17 cellular contexts compared by ENCODE assay signal in genomic region chr9:130946778-130947617, GRCh38. TPM values are rescaled to one million over a fixed set of nuclear protein-coding genes. Genes with fewer than 3 reads are reported as not detected.
DNase-seq lines count a peak whose midpoint lies in the region; ATAC-seq and TF ChIP-seq lines count a peak whose summit lies in the region.
"Had no signal": no experiment of that assay in that cellular context is flagged by ENCODE, and none has a peak within 500 bp of the region (broad histone marks: within the 10 kb centered on the region; RNA-seq: fewer than 3 reads in every experiment).

No MANE protein-coding gene starts in this region.

- H3K4me2 ChIP-seq in neuronal stem cell (ENCODE audit: insufficient read depth, low read length, poor library complexity, severe bottlenecking), result no peak overlapping the region

- no peak for TF ChIP-seq CTCF in HEK293 (tag by site-specific recombination; IDR thresholded peaks at IDR 0.05)
- no peak for TF ChIP-seq CTCF in colonic mucosa (IDR thresholded peaks at IDR 0.05)

- no peak overlapping the region for H2BK120ac ChIP-seq in neuronal stem cell (ENCODE audit: low read depth, low read length)

- H3K23ac ChIP-seq in neuronal stem cell (ENCODE audit: low read depth, low read length, poor library complexity), result peak overlapping the region; percentile 70

- DNase-seq in NCI-H69 (lab: John Stamatoyannopoulos, UW) (peak; percentile 81), colonic mucosa (peak; percentile 81), neuronal stem cell (ENCODE audit: low spot score) (no peak)
- no peak for DNase-seq in activated naive CD4-positive, alpha-beta T cell treated with Interleukin-2 at 50 U/mL for 16 hours
- DNase-seq: activated CD4-positive, alpha-beta T cell treated with anti-CD3 and anti-CD28 coated beads, Interleukin-2, amount 10 ng/mL, durations not matched to agents 7 days and 5 days; CD4-positive, alpha-beta memory T cell; KBM-7; NCI-H2081 treated with DMSO at 0.1 percent for 48 hours; ovary had no signal

- H2AK5ac ChIP-seq in neuronal stem cell (ENCODE audit: low read depth, low read length), result no peak overlapping the region

- no peaks in the 10 kb centered on the region for H3K27me3 ChIP-seq in colonic mucosa
- H3K27me3 ChIP-seq in neuronal stem cell (ENCODE audit: control insufficient read depth in 3 of 3, insufficient read depth in 3 of 3, low read depth in 1 of 3, low read length in 3 of 3), result peaks cover 0 to 48% (median 2%) of the 10 kb centered on the region in 3 experiments
- H3K27me3 ChIP-seq: ovary, Peyer's patch had no signal

- H2BK15ac ChIP-seq in neuronal stem cell (ENCODE audit: low read length), result no peak overlapping the region

- H3K79me1 ChIP-seq in neuronal stem cell (ENCODE audit: low read depth, low read length), result no peaks in the 10 kb centered on the region

- H3K18ac ChIP-seq in neuronal stem cell (ENCODE audit: low read length), result no peak overlapping the region

- no peaks in the 10 kb centered on the region for H3K4me1 ChIP-seq in HEK293 (ENCODE audit: control insufficient read depth, insufficient read depth, low read length)
- peaks cover 6% of the 10 kb centered on the region for H3K4me1 ChIP-seq in colonic mucosa
- no peaks in the 10 kb centered on the region for H3K4me1 ChIP-seq in neuronal stem cell (ENCODE audit: control insufficient read depth in 2 of 2, insufficient read depth in 1 of 2, low read depth in 1 of 2, low read length in 2 of 2)
- H3K4me1 ChIP-seq: Peyer's patch, tibial nerve had no signal

- H3K14ac ChIP-seq in neuronal stem cell (ENCODE audit: low read length), result no peak overlapping the region

- H2AFZ ChIP-seq in neuronal stem cell (ENCODE audit: low read length), result no peak overlapping the region

- no CpG with 5 or more reads among the region's 16 CpGs for WGBS in neuronal stem cell (ENCODE audit: extremely low coverage in 2 of 2, insufficient read length in 2 of 2, insufficient replicate concordance in 1 of 2), 2 donors

- no peaks in the 10 kb centered on the region for H3K9me3 ChIP-seq in HEK293 (ENCODE audit: control insufficient read depth, insufficient read depth, low read depth, low read length)
- H3K9me3 ChIP-seq in colonic mucosa, result no peaks in the 10 kb centered on the region
- H3K9me3 ChIP-seq in neuronal stem cell (replicated peaks in 1 of 2; ENCODE audit: control insufficient read depth in 2 of 2, insufficient read depth in 1 of 2, low read depth in 1 of 2, low read length in 2 of 2), result peaks cover 0 to 2% of the 10 kb centered on the region in 2 donors
- H3K9me3 ChIP-seq: ovary had no signal

- H2BK5ac ChIP-seq in neuronal stem cell (ENCODE audit: low read length), result no peak overlapping the region

- ATAC-seq in GM18909 (IDR thresholded peaks at IDR 0.05; ENCODE audit: poor library complexity, unreplicated experiment) (no peak), HG02678 (IDR thresholded peaks at IDR 0.05; ENCODE audit: unreplicated experiment) (no peak), GM18861 (IDR thresholded peaks at IDR 0.05; ENCODE audit: unreplicated experiment) (no peak)
- ATAC-seq: activated T-helper 17 cell treated with anti-CD3 and anti-CD28 coated beads, Interleukin-2, amount 50 U/mL, for 72 hours had no signal

- CTCF ChIA-PET in HEK293 (lab: Yijun Ruan, JAX), result interaction anchor here (0.6 to 6.8 kb wide), 7 partner anchors 42 to 176 kb away, joined by 3 to 49 read pairs (median 4); no protein-coding TSS in a partner anchor

- no peak overlapping the region for H4K91ac ChIP-seq in neuronal stem cell (ENCODE audit: low read depth, low read length, poor library complexity)

- intact Hi-C loops in colonic mucosa (cut with DNase I), result no loop called here

- no peak overlapping the region for H2BK12ac ChIP-seq in neuronal stem cell (ENCODE audit: low read length)

- H3K4me3 ChIP-seq in HEK293 (ENCODE audit: low read depth, low read length) (no peak overlapping the region), colonic mucosa (no peak overlapping the region), neuronal stem cell (ENCODE audit: low read length in 2 of 2) (no peak overlapping the region)
- H3K4me3 ChIP-seq: ovary, Peyer's patch, tibial nerve had no signal

- no peak overlapping the region for H4K8ac ChIP-seq in neuronal stem cell (ENCODE audit: low read depth, low read length)

- H3K9ac ChIP-seq in colonic mucosa (ENCODE audit: low read depth in 2 of 2, low read length in 2 of 2) (peak overlapping the region in 1 of 2 donors; percentile 24), neuronal stem cell (ENCODE audit: low read depth, low read length, poor library complexity) (no peak overlapping the region)

- POLR2A ChIA-PET in HEK293 (lab: Yijun Ruan, JAX), result interaction anchor here (0.7 kb wide), 1 partner anchor 209 kb away, joined by 3 read pairs; no protein-coding TSS in a partner anchor

- no peak overlapping the region for H3K4ac ChIP-seq in neuronal stem cell (ENCODE audit: low read length)

- H3K36me3 ChIP-seq in HEK293 (ENCODE audit: control insufficient read depth in 2 of 2, insufficient read depth in 1 of 2, low read length in 2 of 2) (no peaks in the 10 kb centered on the region), colonic mucosa (no peaks in the 10 kb centered on the region), neuronal stem cell (replicated peaks in 1 of 2; ENCODE audit: control insufficient read depth in 2 of 2, insufficient read depth in 2 of 2, low read length in 2 of 2) (no peaks in the 10 kb centered on the region)
- H3K36me3 ChIP-seq: ovary, Peyer's patch, tibial nerve had no signal

- H3K27ac ChIP-seq in HEK293 (ENCODE audit: extremely low read depth, low read depth, low read length) (no peak overlapping the region), colonic mucosa (no peak overlapping the region), neuronal stem cell (replicated peaks; ENCODE audit: low read length) (no peak overlapping the region)
- H3K27ac ChIP-seq: ovary, Peyer's patch, tibial nerve had no signal

TF ChIP-seq in HEK293, 187 proteins besides CTCF, POLR2A, EP300 and RAD21:
- TF ChIP-seq KLF1 (tag by site-specific recombination; IDR thresholded peaks at IDR 0.05) (0 out of 2 replicates have a peak, but pooled peaks have one; percentile 25), ZNF24 (tag by site-specific recombination; IDR thresholded peaks at IDR 0.05) (peak; percentile 89), MZF1 (tag by site-specific recombination; IDR thresholded peaks at IDR 0.05; ENCODE audit: borderline replicate concordance) (no peak), SP7 (tag by site-specific recombination; IDR thresholded peaks at IDR 0.05) (no peak), YY2 (tag by site-specific recombination; IDR thresholded peaks at IDR 0.05) (0 out of 2 replicates have a peak, but pooled peaks have one; percentile 13), ZNF341 (tag by site-specific recombination; IDR thresholded peaks at IDR 0.05; ENCODE audit: low read depth) (peak; percentile 58), ZIC2 (tag by site-specific recombination; IDR thresholded peaks at IDR 0.05) (peak; percentile 47), PRDM10 (tag by site-specific recombination; IDR thresholded peaks at IDR 0.05) (peak; percentile 42; the same call in 1 of the 2 replicates)

RNA-seq across cellular contexts. Expression of gene FIBCD1, which starts 8.0 kb away (rescaled TPM):
- total RNA-seq in colonic mucosa, result 10 to 100 TPM in 1 of 2 donors, 1 to 10 TPM in 1; 9.0 to 32.9 TPM
- 0.82 TPM for polyA plus RNA-seq in neuronal stem cell (2013, experiment 1 of 2)
- polyA plus RNA-seq in neuronal stem cell (2013, experiment 2 of 2), result 0.89 TPM
- total RNA-seq: activated CD4-positive, alpha-beta T cell treated with anti-CD3 and anti-CD28 coated beads, Interleukin-2, amount 10 ng/mL, durations not matched to agents 7 days and 5 days; activated T-helper 17 cell treated with anti-CD3 and anti-CD28 coated beads, Interleukin-2, amount 50 U/mL, for 72 hours; CD4-positive, alpha-beta memory T cell; T-helper 2 cell treated with Interferon-gamma antibody and Interleukin-4, amounts not matched to agents 100 ng/mL and 5 ng/mL, for 36 hours; tibial nerve had no signal
- polyA plus RNA-seq: CD4-positive, alpha-beta memory T cell had no signal

RNA-seq across cellular contexts. Expression of gene QRFP, which starts 50.4 kb away (rescaled TPM):
- under 1 TPM in 1 of 2 donors, not detected in 1; 0.77 TPM for total RNA-seq in colonic mucosa
- polyA plus RNA-seq in neuronal stem cell (2013, experiment 1 of 2), result not detected
- polyA plus RNA-seq in neuronal stem cell (2013, experiment 2 of 2), result not detected
- total RNA-seq: activated CD4-positive, alpha-beta T cell treated with anti-CD3 and anti-CD28 coated beads, Interleukin-2, amount 10 ng/mL, durations not matched to agents 7 days and 5 days; activated T-helper 17 cell treated with anti-CD3 and anti-CD28 coated beads, Interleukin-2, amount 50 U/mL, for 72 hours; CD4-positive, alpha-beta memory T cell; ovary; Peyer's patch; T-helper 2 cell treated with Interferon-gamma antibody and Interleukin-4, amounts not matched to agents 100 ng/mL and 5 ng/mL, for 36 hours; tibial nerve had no signal
- polyA plus RNA-seq: CD4-positive, alpha-beta memory T cell; ovary had no signal

Comparison
In these comparisons a context has a peak if more than half of its experiments do, and no peak if none do; other contexts are left out.
1. DNase-seq: peak in NCI-H69 (single experiment) and colonic mucosa (single experiment); none in neuronal stem cell (single experiment) and activated naive CD4-positive, alpha-beta T cell treated with Interleukin-2 at 50 U/mL for 16 hours (single experiment).